ENCODE assay signal across 23 cellular contexts in genomic region chr9:127588740-127589506, GRCh38. TPM values are rescaled to one million over a fixed set of nuclear protein-coding genes. Genes with fewer than 3 reads are reported as not detected.
DNase-seq lines count a peak whose midpoint lies in the region; ATAC-seq, FAIRE-seq and TF ChIP-seq lines count a peak whose summit lies in the region.
"Had no signal": no experiment of that assay in that cellular context is flagged by ENCODE, and none has a peak within 500 bp of the region (broad histone marks: within the 10 kb centered on the region; RNA-seq: fewer than 3 reads in every experiment).

No MANE protein-coding gene starts in this region.

- H3K9me3 Mint-ChIP-seq in H9 = no peaks in the 10 kb centered on the region
- H3K9me3 Mint-ChIP-seq: activated CD4-positive, alpha-beta T cell treated with anti-CD3 and anti-CD28 coated beads, Interleukin-2, amount 10 ng/mL, durations not matched to agents 24 days and 14 days; activated naive CD4-positive, alpha-beta T cell treated with anti-CD3 and anti-CD28 coated beads, Interleukin-2, amount 50 U/mL, for 24 hours; activated T-helper 2 cell treated with anti-CD3 and anti-CD28 coated beads, Interferon-gamma antibody, Interleukin-2, Interleukin-4, amounts not matched to agents 10 μg/mL and 5 μg/mL and 100 μg/mL, durations not matched to agents 14 hours and 24 hours and 36 hours; CD8-positive, alpha-beta memory T cell; immature natural killer cell; memory B cell had no signal

- TF ChIP-seq EP300 in K562 (IDR thresholded peaks at IDR 0.05; ENCODE audit: low read length) = no peak

- no peaks in the 10 kb centered on the region for H3K9me1 ChIP-seq in K562 (ENCODE audit: control insufficient read depth, insufficient read depth, low read length)

- FAIRE-seq in K562 (lab: Jason Lieb, UNC) = no peak
- FAIRE-seq: GM12891 had no signal

- no peaks in the 10 kb centered on the region for H3K9me3 ChIP-seq in H9 (ENCODE audit: control insufficient read depth, low read depth, low read length)
- H3K9me3 ChIP-seq in K562 (replicated peaks; ENCODE audit: control insufficient read depth, insufficient read depth, low read depth, low read length) = no peaks in the 10 kb centered on the region
- no peaks in the 10 kb centered on the region for H3K9me3 ChIP-seq in mucosa of rectum (ENCODE audit: control insufficient read depth in 2 of 2, low read length in 2 of 2)
- H3K9me3 ChIP-seq: left lung, stomach, vagina had no signal

- POLR2A ChIA-PET in K562 (lab: Yijun Ruan, JAX) = interaction anchor here (1.4 kb wide), 1 partner anchor 15 kb away, joined by 4 read pairs; no protein-coding TSS in a partner anchor

- no peak for TF ChIP-seq POLR2A in K562 (conservative IDR thresholded peaks at IDR 0.05)

- H3K79me2 ChIP-seq in H9 (ENCODE audit: insufficient read depth, low read length) (no peaks in the 10 kb centered on the region), K562 (ENCODE audit: control insufficient read depth, insufficient read depth, low read length) (no peaks in the 10 kb centered on the region)

- in situ Hi-C loops in K562 (cut with MboI) = loop anchor here (5.0 to 10.0 kb wide), 3 partner anchors 87 to 384 kb away; partner anchors contain the start of gene ST6GALNAC4

- H2AFZ ChIP-seq in H9 (ENCODE audit: low read length) = no peak overlapping the region
- no peak overlapping the region for H2AFZ ChIP-seq in K562 (ENCODE audit: low read depth, low read length)

- no peak overlapping the region for H3K4me2 ChIP-seq in H9 (ENCODE audit: insufficient read depth, insufficient read length, low read length)
- H3K4me2 ChIP-seq in K562 (ENCODE audit: insufficient read depth, low read length) = no peak overlapping the region

- H3K27me3 Mint-ChIP-seq in H9 (ENCODE audit: low read depth) = peaks cover 3% of the 10 kb centered on the region

- H3K27ac ChIP-seq in H9 (ENCODE audit: insufficient read length, low read depth, low read length) (no peak overlapping the region), K562 (ENCODE audit: extremely low read depth, low read depth, low read length) (no peak overlapping the region), mucosa of rectum (ENCODE audit: low read depth in 2 of 2, low read length in 2 of 2) (peak overlapping the region; percentile 56 to 72), caudate nucleus (ENCODE audit: low read depth, low read length) (no peak overlapping the region)
- H3K27ac ChIP-seq: brain microvascular endothelial cell, epithelial cell of prostate, left lung, stomach, vagina had no signal

- no peak overlapping the region for H3K9ac ChIP-seq in H9 (ENCODE audit: extremely low read depth, insufficient read length, low read length)
- no peak overlapping the region for H3K9ac ChIP-seq in K562 (ENCODE audit: insufficient read depth in 1 of 2, low read depth in 2 of 2, low read length in 2 of 2)
- peak overlapping the region in 1 of 2 donors; percentile 31 for H3K9ac ChIP-seq in mucosa of rectum (ENCODE audit: low read depth in 1 of 2, low read length in 2 of 2)

- H3K27me3 ChIP-seq in H9 (ENCODE audit: insufficient read depth, low read length) (no peaks in the 10 kb centered on the region), K562 (ENCODE audit: control insufficient read depth in 2 of 2, insufficient read depth in 2 of 2, low read length in 2 of 2) (no peaks in the 10 kb centered on the region), mucosa of rectum (ENCODE audit: control insufficient read depth in 2 of 2, insufficient read depth in 2 of 2, low read length in 2 of 2) (no peaks in the 10 kb centered on the region)
- H3K27me3 ChIP-seq: brain microvascular endothelial cell, left lung, stomach, vagina had no signal

- H2BK12ac ChIP-seq in H9 (ENCODE audit: insufficient read length, low read depth, low read length) = no peak overlapping the region

- no TSS peak for BruUV-seq in K562 (replicated peaks; lab: Mats Ljungman, UMichigan)

- no peak overlapping the region for H4K8ac ChIP-seq in H9 (replicated peaks; ENCODE audit: insufficient read length, low read depth, low read length)

- H3K4me3 ChIP-seq in K562 (no peak overlapping the region), mucosa of rectum (ENCODE audit: low read length in 2 of 2) (no peak overlapping the region)
- H3K4me3 ChIP-seq: left lung, stomach, vagina had no signal

- H3K36me3 Mint-ChIP-seq in H9 (ENCODE audit: insufficient read depth in 1 of 3, low read depth in 3 of 3) = no peaks in the 10 kb centered on the region
- H3K36me3 Mint-ChIP-seq: activated naive CD4-positive, alpha-beta T cell treated with anti-CD3 and anti-CD28 coated beads, Interleukin-2, amount 50 U/mL, for 24 hours; CD8-positive, alpha-beta memory T cell; immature natural killer cell; memory B cell had no signal

- no CpG with 5 or more reads among the region's 5 CpGs for WGBS in H9 (ENCODE audit: extremely low coverage, insufficient read length, low lambda C conversion rate)
- 8% methylated on average over 4 of the region's 5 CpGs for whole genome bisulfite sequencing in K562 (ENCODE audit: insufficient coverage, low coverage, missing lambda C conversion rate)

- TF ChIP-seq CTCF in H9 (conservative IDR thresholded peaks at IDR 0.05) (no peak), K562 (IDR thresholded peaks at IDR 0.05 in 2 of 3, conservative IDR thresholded peaks at IDR 0.05 in 1 of 3; ENCODE audit: insufficient read depth in 2 of 3, low read depth in 1 of 3, low read length in 3 of 3) (no peak)

- H4K20me1 ChIP-seq in H9 (ENCODE audit: control insufficient read depth, insufficient read depth, insufficient read length) (no peaks in the 10 kb centered on the region), K562 (replicated peaks; ENCODE audit: control insufficient read depth, insufficient read depth, low read length) (no peaks in the 10 kb centered on the region)

- H4K91ac ChIP-seq in H9 (ENCODE audit: insufficient read length, low read depth, low read length) = no peak overlapping the region

- no peak for TF ChIP-seq RAD21 in K562 (CRISPR knock-in tag; conservative IDR thresholded peaks at IDR 0.05 in 1 of 2, IDR thresholded peaks at IDR 0.05 in 1 of 2)

- peaks cover 9 to 19% of the 10 kb centered on the region in 2 experiments for H3K4me1 Mint-ChIP-seq in H9
- H3K4me1 Mint-ChIP-seq: CD8-positive, alpha-beta memory T cell had no signal

- no peak overlapping the region for H3K14ac ChIP-seq in H9 (ENCODE audit: insufficient read depth, low read length)

- peaks cover 2% of the 10 kb centered on the region; the same call in 1 of the 2 replicates for H3K4me1 ChIP-seq in H9 (ENCODE audit: insufficient read depth, low read length)
- H3K4me1 ChIP-seq in K562 (replicated peaks in 1 of 2; ENCODE audit: control insufficient read depth in 2 of 2, insufficient read depth in 2 of 2, low read length in 2 of 2) = peaks cover 0 to 5% of the 10 kb centered on the region in 2 experiments; a peak in 2 of 5 replicates
- H3K4me1 ChIP-seq in mucosa of rectum (ENCODE audit: control insufficient read depth in 2 of 2, insufficient read depth in 2 of 2, low read length in 2 of 2) = peaks cover 6 to 10% of the 10 kb centered on the region in 2 donors
- H3K4me1 ChIP-seq: vagina had no signal

- H4K5ac ChIP-seq in H9 (ENCODE audit: insufficient read length, low read depth, low read length) = no peak overlapping the region

- intact Hi-C loops in K562 (cut with micrococcal nuclease) = loop anchor here (5.0 kb wide), 3 partner anchors 67 to 277 kb away; no protein-coding TSS in a partner anchor

- no peak overlapping the region for H3K4ac ChIP-seq in H9 (ENCODE audit: low read depth, low read length)

- peak overlapping the region in 1 of 2 experiments; percentile 47; a peak in 2 of 5 replicates for H3K4me3 Mint-ChIP-seq in H9
- H3K4me3 Mint-ChIP-seq: activated CD4-positive, alpha-beta T cell treated with anti-CD3 and anti-CD28 coated beads, Interleukin-2, amount 10 ng/mL, durations not matched to agents 24 days and 14 days; activated naive CD4-positive, alpha-beta T cell treated with anti-CD3 and anti-CD28 coated beads, Interleukin-2, amount 50 U/mL, for 24 hours; CD8-positive, alpha-beta memory T cell; immature natural killer cell; memory B cell had no signal

- H3K56ac ChIP-seq in H9 (ENCODE audit: insufficient read length, low read depth, low read length) = no peak overlapping the region

- H3T11ph ChIP-seq in H9 (ENCODE audit: low read length) = no peak overlapping the region

- H2BK120ac ChIP-seq in H9 (ENCODE audit: low read depth, low read length, poor library complexity, severe bottlenecking) = no peak overlapping the region

- no peaks in the 10 kb centered on the region for H3K23me2 ChIP-seq in H9 (ENCODE audit: insufficient read length, low read depth, low read length, poor library complexity, severe bottlenecking)

- ATAC-seq in K562 (no peak), GM18520 (IDR thresholded peaks at IDR 0.05; ENCODE audit: unreplicated experiment) (no peak)

- H3K36me3 ChIP-seq in K562 (ENCODE audit: control insufficient read depth, insufficient read depth, low read length) (no peaks in the 10 kb centered on the region), mucosa of rectum (ENCODE audit: control insufficient read depth in 2 of 2, insufficient read depth in 2 of 2, low read length in 2 of 2) (no peaks in the 10 kb centered on the region)
- H3K36me3 ChIP-seq: brain microvascular endothelial cell, left lung, stomach, vagina had no signal

- CTCF ChIA-PET in K562 (lab: Yijun Ruan, JAX; ENCODE audit: low intra/inter-chr PET ratio) = interaction anchor here (1.0 to 5.3 kb wide), 7 partner anchors 84 to 333 kb away, joined by 3 to 50 read pairs (median 4); partner anchors contain the start of genes CDK9 and TOR2A

- H3K27ac Mint-ChIP-seq in H9 = no peak overlapping the region
- H3K27ac Mint-ChIP-seq: activated CD4-positive, alpha-beta T cell treated with anti-CD3 and anti-CD28 coated beads, Interleukin-2, amount 10 ng/mL, durations not matched to agents 24 days and 14 days; activated naive CD4-positive, alpha-beta T cell treated with anti-CD3 and anti-CD28 coated beads, Interleukin-2, amount 50 U/mL, for 24 hours; activated T-helper 2 cell treated with anti-CD3 and anti-CD28 coated beads, Interferon-gamma antibody, Interleukin-2, Interleukin-4, amounts not matched to agents 10 μg/mL and 5 μg/mL and 100 μg/mL, durations not matched to agents 14 hours and 24 hours and 36 hours; immature natural killer cell; memory B cell had no signal

- no peak overlapping the region for H2BK15ac ChIP-seq in H9 (ENCODE audit: low read depth, low read length)

- no peak overlapping the region for H2BK20ac ChIP-seq in H9 (ENCODE audit: low read depth, low read length, poor library complexity, severe bottlenecking)

- DNase-seq in H9 = peak; percentile 66
- DNase-seq in NCI-H510A treated with DMSO at 0.1 percent for 48 hours (lab: John Stamatoyannopoulos, UW) = peak; percentile 59
- peak in 1 of 4 experiments; percentile 29 for DNase-seq in K562 (ENCODE audit: extremely low read depth in 1 of 4, low spot score in 3 of 4)
- DNase-seq in cerebellum (ENCODE audit: low spot score) = no peak
- DNase-seq in caudate nucleus (lab: John Stamatoyannopoulos, UW) = no peak
- DNase-seq: activated CD8-positive, alpha-beta memory T cell treated with anti-CD3 and anti-CD28 coated beads for 24 hours; activated T-cell treated with anti-CD3 and anti-CD28 coated beads for 4 hours; left lung; NCI-H2081 treated with DMSO at 0.1 percent for 48 hours; stimulated activated CD8-positive, alpha-beta memory T cell treated with anti-CD3 and anti-CD28 coated beads, Interleukin-4, amount 100 ng/mL, for 48 hours had no signal

- no peak overlapping the region for H2AK5ac ChIP-seq in H9 (ENCODE audit: insufficient read length, low read length)

- H3K23ac ChIP-seq in H9 (ENCODE audit: insufficient read length, low read depth, low read length) = no peak overlapping the region

- H3K18ac ChIP-seq in H9 (ENCODE audit: insufficient read length, low read depth, low read length) = no peak overlapping the region

- H3K79me1 ChIP-seq in H9 (ENCODE audit: insufficient read depth, low read depth, low read length, poor library complexity, severe bottlenecking) = no peaks in the 10 kb centered on the region

- H2BK5ac ChIP-seq in H9 (ENCODE audit: insufficient read length, low read length) = no peak overlapping the region

RNA-seq across cellular contexts. Expression of gene STXBP1, which starts 23.2 kb away (rescaled TPM):
- total RNA-seq in H9 (2021) (22.1 and 22.3 TPM in 2 replicates), K562 (2014; rRNA removed) (9.7 and 14.7 TPM in 2 replicates), K562 (2014; rRNA removed; fragmentation: Illumina TruSeq; extraction: Trizol) (5.6 and 6.0 TPM in 2 replicates), K562 (2015; rRNA removed; fragmentation: Illumina TruSeq; extraction: Trizol) (4.4 and 4.6 TPM in 2 replicates), K562 (2021) (32.5 and 35.1 TPM in 2 replicates), cerebellum (96.1 TPM)
- 36.4 and 43.1 TPM in 2 replicates for total RNA-seq in K562 (2011; cell fraction: chromatin; rRNA removed; ENCODE audit: low replicate concordance)
- 15.3 and 19.2 TPM in 2 replicates for total RNA-seq in K562 (2011; cell fraction: nucleolus; rRNA removed)
- 30.8 and 40.9 TPM in 2 replicates for total RNA-seq in K562 (2011; cell fraction: nucleoplasm; rRNA removed)
- polyA plus RNA-seq in K562 (2011; rRNA removed) (11.1 and 15.9 TPM in 2 replicates), K562 (2014; fragmentation: Illumina TruSeq; extraction: Trizol) (20.2 and 23.8 TPM in 2 replicates), K562 (2014; fragmentation: Nextera tagmentation; extraction: Ambion mirVana) (1 to 10 TPM; 6.2 to 8.1 TPM), K562 (2014; rRNA removed) (10.9 and 12.7 TPM in 2 replicates)
- polyA plus RNA-seq in K562 (2011; cell fraction: cytosol; rRNA removed) = 9.6 and 10.4 TPM in 2 replicates
- polyA plus RNA-seq in K562 (2011; cell fraction: nucleus; rRNA removed) = 19.9 and 22.9 TPM in 2 replicates
- 24.2 and 28.8 TPM in 2 replicates for polyA plus RNA-seq in K562 (2012)
- 9.1 and 12.1 TPM in 2 replicates for polyA minus RNA-seq in K562 (2011; rRNA and poly(A)+ RNA removed)
- 15.6 and 23.9 TPM in 2 replicates for polyA minus RNA-seq in K562 (2011; cell fraction: cytosol; rRNA and poly(A)+ RNA removed)
- 7.0 and 13.6 TPM in 2 replicates for polyA minus RNA-seq in K562 (2011; cell fraction: nucleus; rRNA and poly(A)+ RNA removed)

Comparison
In these comparisons a context has a peak if more than half of its experiments do, and no peak if none do; other contexts are left out.
1. DNase-seq: peak in H9 (single experiment) and NCI-H510A treated with DMSO at 0.1 percent for 48 hours (single experiment); none in cerebellum (single experiment) and caudate nucleus (0 of 61).
2. H3K27ac ChIP-seq: peak in mucosa of rectum (2 of 2); none in H9 (single experiment), K562 (single experiment) and caudate nucleus (single experiment).